12 cellular contexts compared by ENCODE assay signal in the genomic region with DNA sequence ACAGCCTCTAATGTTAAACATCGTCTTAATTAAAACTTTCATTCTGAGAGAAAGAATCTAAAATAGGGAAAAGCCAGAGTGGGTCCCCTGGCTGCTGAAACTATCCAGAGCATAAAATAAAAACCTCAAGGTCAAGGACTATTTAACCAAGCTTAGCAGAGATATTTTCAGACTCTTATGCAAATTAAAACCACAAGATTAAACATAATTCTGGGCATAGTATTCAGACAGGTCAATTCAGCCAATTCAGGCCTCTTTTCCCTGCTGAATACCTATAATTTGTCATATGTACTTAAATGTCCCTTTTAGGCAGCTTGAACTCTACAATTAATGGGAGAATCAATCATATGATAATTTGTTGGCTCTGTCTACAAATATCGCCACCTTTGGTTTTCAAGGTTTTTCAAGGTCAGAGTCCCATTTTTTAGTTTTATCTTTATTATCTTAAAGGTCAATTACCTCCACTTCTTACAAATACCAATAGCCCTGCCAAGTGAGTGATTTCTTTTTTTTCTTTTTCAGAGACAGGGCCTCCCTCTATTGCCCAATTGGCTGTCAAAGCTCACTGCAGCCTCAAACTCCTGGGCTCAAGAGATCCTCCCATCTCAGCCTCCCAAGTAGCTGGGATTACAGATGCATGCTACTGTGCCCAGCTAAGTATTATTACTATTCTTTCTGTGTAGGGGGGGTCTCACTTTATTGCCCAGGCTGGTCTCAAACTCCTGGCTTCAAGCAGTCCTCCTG.
DNase-seq lines count a peak whose midpoint lies in the region; ATAC-seq, FAIRE-seq and TF ChIP-seq lines count a peak whose summit lies in the region.
"Had no signal": no experiment of that assay in that cellular context is flagged by ENCODE, and none has a peak within 500 bp of the region (broad histone marks: within the 10 kb centered on the region; RNA-seq: fewer than 3 reads in every experiment).

No MANE protein-coding gene starts in this region.

- no peaks in the 10 kb centered on the region for H3K9me3 ChIP-seq in osteoblast (ENCODE audit: low read depth, low read length)
- H3K9me3 ChIP-seq: left ventricle myocardium inferior had no signal

- H3K79me2 ChIP-seq in osteoblast (ENCODE audit: insufficient read depth, low read length), result no peaks in the 10 kb centered on the region

- H3K36me3 Mint-ChIP-seq in activated B cell treated with CpG ODN at 0.5 μM for 24 hours (ENCODE audit: low read depth), result no peaks in the 10 kb centered on the region
- H3K36me3 Mint-ChIP-seq in nephron progenitor cell (ENCODE audit: low read depth), result no peaks in the 10 kb centered on the region
- H3K36me3 Mint-ChIP-seq: activated CD8-positive, alpha-beta memory T cell treated with anti-CD3 and anti-CD28 coated beads, Interleukin-2, amount 10 ng/mL, durations not matched to agents 7 days and 5 days had no signal

- CTCF ChIA-PET in activated B cell treated with CpG ODN at 0.5 μM for 24 hours (lab: Charles Lee), result no interaction called here

- H4K20me1 ChIP-seq in osteoblast (ENCODE audit: insufficient read depth, low read length), result no peaks in the 10 kb centered on the region

- intact Hi-C loops in activated B cell treated with CpG ODN at 0.5 μM for 24 hours (cut with micrococcal nuclease), result loop anchor here (5.0 kb wide), 2 partner anchors 203 to 258 kb away; a partner anchor contains a TSS

- TF ChIP-seq CTCF in activated B cell treated with CpG ODN at 0.5 μM for 24 hours (IDR thresholded peaks at IDR 0.05) (no peak), osteoblast (IDR thresholded peaks at IDR 0.05; ENCODE audit: extremely low read depth, low read depth, low read length) (no peak), nephron progenitor cell (IDR thresholded peaks at IDR 0.05) (no peak)

- no peak overlapping the region for H3K4me2 ChIP-seq in osteoblast (ENCODE audit: insufficient read depth, low read length)

- H3K4me3 ChIP-seq in osteoblast (ENCODE audit: insufficient read depth, low read length), result no peak overlapping the region
- H3K4me3 ChIP-seq: left ventricle myocardium inferior had no signal

- H3K27ac ChIP-seq in osteoblast (ENCODE audit: low read depth, low read length), result no peak overlapping the region
- H3K27ac ChIP-seq: left ventricle myocardium inferior had no signal

- peak; percentile 51 for ATAC-seq in HG02938 (IDR thresholded peaks at IDR 0.05; ENCODE audit: unreplicated experiment)
- peak; percentile 69 for ATAC-seq in activated B cell treated with CpG ODN at 0.5 μM for 24 hours (ENCODE audit: low read depth)
- no peak for ATAC-seq in esophagus mucosa
- ATAC-seq: activated CD8-positive, alpha-beta memory T cell treated with anti-CD3 and anti-CD28 coated beads, Interleukin-2, amount 10 ng/mL, durations not matched to agents 7 days and 5 days; stimulated activated naive CD8-positive, alpha-beta T cell treated with anti-CD3 and anti-CD28 coated beads, Interleukin-15, amount 100 ng/mL, for 72 hours had no signal

- FAIRE-seq in GM19239 (lab: Jason Lieb, UNC), result peak; percentile 18

- H3K27me3 ChIP-seq in osteoblast (ENCODE audit: insufficient read depth, low read length), result no peaks in the 10 kb centered on the region

- H3K4me1 ChIP-seq in osteoblast (ENCODE audit: insufficient read depth, low read length), result no peaks in the 10 kb centered on the region
- H3K4me1 ChIP-seq: left ventricle myocardium inferior had no signal

- no peak overlapping the region for H3K27ac Mint-ChIP-seq in activated B cell treated with CpG ODN at 0.5 μM for 24 hours
- H3K27ac Mint-ChIP-seq in nephron progenitor cell, result no peak overlapping the region
- H3K27ac Mint-ChIP-seq: activated CD8-positive, alpha-beta memory T cell treated with anti-CD3 and anti-CD28 coated beads, Interleukin-2, amount 10 ng/mL, durations not matched to agents 7 days and 5 days had no signal

- H3K4me3 Mint-ChIP-seq in activated B cell treated with CpG ODN at 0.5 μM for 24 hours (peak overlapping the region; percentile 28), nephron progenitor cell (no peak overlapping the region)
- H3K4me3 Mint-ChIP-seq: activated CD8-positive, alpha-beta memory T cell treated with anti-CD3 and anti-CD28 coated beads, Interleukin-2, amount 10 ng/mL, durations not matched to agents 7 days and 5 days; stimulated activated naive CD8-positive, alpha-beta T cell treated with anti-CD3 and anti-CD28 coated beads, Interleukin-15, amount 100 ng/mL, for 72 hours had no signal

- H3K4me1 Mint-ChIP-seq in activated B cell treated with CpG ODN at 0.5 μM for 24 hours (peaks cover 20% of the 10 kb centered on the region), nephron progenitor cell (peaks cover 1% of the 10 kb centered on the region)
- H3K4me1 Mint-ChIP-seq: activated CD8-positive, alpha-beta memory T cell treated with anti-CD3 and anti-CD28 coated beads, Interleukin-2, amount 10 ng/mL, durations not matched to agents 7 days and 5 days; stimulated activated naive CD8-positive, alpha-beta T cell treated with anti-CD3 and anti-CD28 coated beads, Interleukin-15, amount 100 ng/mL, for 72 hours had no signal

- H3K27me3 Mint-ChIP-seq in activated B cell treated with CpG ODN at 0.5 μM for 24 hours (no peaks in the 10 kb centered on the region), nephron progenitor cell (ENCODE audit: low read depth, poor library complexity) (peaks cover 2% of the 10 kb centered on the region)

- DNase-seq in GM19239 (ENCODE audit: insufficient read length, low spot score) (no peak), activated B cell treated with CpG ODN at 0.5 μM for 24 hours (no peak), renal cortical epithelial cell (ENCODE audit: low read depth) (peak; percentile 15), osteoblast (ENCODE audit: insufficient read length, low spot score, missing footprints) (no peak), nephron progenitor cell (no peak)
- DNase-seq in activated CD8-positive, alpha-beta memory T cell treated with anti-CD3 and anti-CD28 coated beads for 24 hours, result no peak
- DNase-seq: activated CD8-positive, alpha-beta memory T cell treated with anti-CD3 and anti-CD28 coated beads, Interleukin-2, amount 10 ng/mL, durations not matched to agents 7 days and 5 days; glutamatergic neuron; left ventricle myocardium inferior; stimulated activated naive CD8-positive, alpha-beta T cell treated with anti-CD3 and anti-CD28 coated beads, Interleukin-15, amount 100 ng/mL, for 72 hours had no signal

- H3K36me3 ChIP-seq in osteoblast (ENCODE audit: insufficient read depth, low read length), result no peaks in the 10 kb centered on the region
- H3K36me3 ChIP-seq: left ventricle myocardium inferior had no signal

- POLR2A ChIA-PET in activated B cell treated with CpG ODN at 0.5 μM for 24 hours (lab: Charles Lee), result interaction anchor here (0.9 kb wide), 1 partner anchor 257 kb away, joined by 3 read pairs; a partner anchor contains a TSS

- no peak overlapping the region for H2AFZ ChIP-seq in osteoblast (ENCODE audit: low read length)

- no peaks in the 10 kb centered on the region for H3K9me3 Mint-ChIP-seq in activated B cell treated with CpG ODN at 0.5 μM for 24 hours
- peaks cover 1% of the 10 kb centered on the region for H3K9me3 Mint-ChIP-seq in nephron progenitor cell
- H3K9me3 Mint-ChIP-seq: stimulated activated naive CD8-positive, alpha-beta T cell treated with anti-CD3 and anti-CD28 coated beads, Interleukin-15, amount 100 ng/mL, for 72 hours had no signal
